ENCODE assay signal across 15 cellular contexts in the genomic region with DNA sequence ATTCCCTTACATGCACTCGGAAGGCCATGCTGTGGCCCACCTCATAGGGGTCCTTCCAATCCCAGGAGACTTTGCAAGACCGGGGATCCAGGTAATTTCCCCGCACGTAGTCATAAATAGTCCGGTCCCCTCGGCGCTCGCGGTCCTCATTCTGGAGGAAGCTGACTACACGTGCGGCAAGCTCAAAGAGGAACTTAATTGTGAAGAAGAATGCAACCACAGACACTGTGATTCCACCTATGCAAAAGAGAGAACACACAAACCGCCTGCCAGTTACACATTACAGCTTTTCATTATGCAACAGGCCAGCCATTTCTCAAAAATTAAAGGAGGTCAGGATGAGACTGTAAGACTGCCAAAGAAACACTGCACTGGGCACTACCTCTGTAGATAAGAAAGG. TPM values are rescaled to one million over a fixed set of nuclear protein-coding genes. Genes with fewer than 3 reads are reported as not detected.
DNase-seq lines count a peak whose midpoint lies in the region; ATAC-seq lines count a peak whose summit lies in the region.
"Had no signal": no experiment of that assay in that cellular context is flagged by ENCODE, and none has a peak within 500 bp of the region (broad histone marks: within the 10 kb centered on the region; RNA-seq: fewer than 3 reads in every experiment).

No MANE protein-coding gene starts in this region.

- H3K27me3 Mint-ChIP-seq in activated CD4-positive, alpha-beta T cell treated with anti-CD3 and anti-CD28 coated beads for 36 hours, result no peaks in the 10 kb centered on the region
- H3K27me3 Mint-ChIP-seq: progenitor cell of endocrine pancreas had no signal

- no peaks in the 10 kb centered on the region for H3K27me3 ChIP-seq in effector memory CD4-positive, alpha-beta T cell (replicated peaks; ENCODE audit: control insufficient read depth, insufficient read depth, low read length, poor library complexity, severe bottlenecking)
- H3K27me3 ChIP-seq: tibial nerve had no signal

- H3K36me3 Mint-ChIP-seq in activated CD4-positive, alpha-beta T cell treated with anti-CD3 and anti-CD28 coated beads for 36 hours (ENCODE audit: low read depth), result peaks cover 38% of the 10 kb centered on the region

- peaks cover 42% of the 10 kb centered on the region for H3K36me3 ChIP-seq in effector memory CD4-positive, alpha-beta T cell (ENCODE audit: control insufficient read depth, insufficient read depth, low read length)

- no peak overlapping the region for H3K27ac Mint-ChIP-seq in activated CD4-positive, alpha-beta T cell treated with anti-CD3 and anti-CD28 coated beads for 36 hours
- H3K27ac Mint-ChIP-seq: progenitor cell of endocrine pancreas had no signal

- no peak overlapping the region for H3K4me3 ChIP-seq in effector memory CD4-positive, alpha-beta T cell (ENCODE audit: insufficient read depth, low read depth, low read length, poor library complexity, severe bottlenecking)
- H3K4me3 ChIP-seq: tibial nerve had no signal

- H3K27ac ChIP-seq in effector memory CD4-positive, alpha-beta T cell (ENCODE audit: insufficient read depth, low read length, poor library complexity, severe bottlenecking), result no peak overlapping the region
- H3K27ac ChIP-seq: 22Rv1 had no signal

- no peak overlapping the region for H3K4me3 Mint-ChIP-seq in activated CD4-positive, alpha-beta T cell treated with anti-CD3 and anti-CD28 coated beads for 36 hours

- peak; percentile 25 for DNase-seq in activated CD4-positive, alpha-beta T cell treated with anti-CD3 and anti-CD28 coated beads for 36 hours
- DNase-seq in activated CD4-positive, alpha-beta T cell treated with anti-CD3 and anti-CD28 coated beads for 1 hour, result no peak
- DNase-seq in SIG-M5 treated with dmso at 0.1 percent for 504 hours (lab: John Stamatoyannopoulos, UW; ENCODE audit: unreplicated experiment), result peak; percentile 89
- no peak for DNase-seq in sciatic nerve (ENCODE audit: low spot score)
- no peak for DNase-seq in RPMI8226
- DNase-seq in NCI-H146 (lab: John Stamatoyannopoulos, UW), result no peak
- DNase-seq in effector memory CD4-positive, alpha-beta T cell, result no peak
- DNase-seq: activated gamma-delta T cell treated with Interleukin-2 at 50 U/mL for 16 hours, DMS53, foreskin fibroblast, NCI-H2029 had no signal

- no peaks in the 10 kb centered on the region for H3K9me3 ChIP-seq in effector memory CD4-positive, alpha-beta T cell (ENCODE audit: control insufficient read depth, low read length)
- H3K9me3 ChIP-seq: tibial nerve had no signal

- ATAC-seq in activated CD4-positive, alpha-beta T cell treated with anti-CD3 and anti-CD28 coated beads for 36 hours, result peak; percentile 33
- ATAC-seq in HG02840 (IDR thresholded peaks at IDR 0.05; ENCODE audit: low FRiP score, unreplicated experiment) (peak; percentile 56), sciatic nerve (peak; percentile 32)

- intact Hi-C loops in activated CD4-positive, alpha-beta T cell treated with anti-CD3 and anti-CD28 coated beads for 36 hours (cut with DNase I, micrococcal nuclease), result no loop called here
- intact Hi-C loops in sciatic nerve (cut with DNase I), result no loop called here

- H3K9me3 Mint-ChIP-seq in activated CD4-positive, alpha-beta T cell treated with anti-CD3 and anti-CD28 coated beads for 36 hours (ENCODE audit: low read depth), result no peaks in the 10 kb centered on the region

- H3K4me1 ChIP-seq in effector memory CD4-positive, alpha-beta T cell (ENCODE audit: control insufficient read depth, insufficient read depth, low read length, poor library complexity, severe bottlenecking), result no peaks in the 10 kb centered on the region

- peaks cover 19% of the 10 kb centered on the region for H3K4me1 Mint-ChIP-seq in activated CD4-positive, alpha-beta T cell treated with anti-CD3 and anti-CD28 coated beads for 36 hours

- CTCF ChIA-PET in activated CD4-positive, alpha-beta T cell treated with anti-CD3 and anti-CD28 coated beads for 36 hours (lab: Charles Lee), result interaction anchor here (1.3 to 1.8 kb wide), 4 partner anchors 12 to 176 kb away, joined by 3 to 8 read pairs (median 4); no protein-coding TSS in a partner anchor

- POLR2A ChIA-PET in activated CD4-positive, alpha-beta T cell treated with anti-CD3 and anti-CD28 coated beads for 36 hours (lab: Charles Lee), result no interaction called here

RNA-seq across cellular contexts. Expression of a gene that starts 28.4 kb away (rescaled TPM):
- total RNA-seq in activated CD4-positive, alpha-beta T cell treated with anti-CD3 and anti-CD28 coated beads for 36 hours, result 10 to 100 TPM; 31.3 to 35.6 TPM
- total RNA-seq in sciatic nerve, result 26.7 TPM

RNA-seq across cellular contexts. Expression of a gene that starts 28.5 kb away (rescaled TPM):
- total RNA-seq in activated CD4-positive, alpha-beta T cell treated with anti-CD3 and anti-CD28 coated beads for 36 hours, result 100 to 1,000 TPM in 1 of 2 experiments, 10 to 100 TPM in 1; 87.7 to 112 TPM
- total RNA-seq in sciatic nerve, result 43.0 TPM

Comparison
In these comparisons a context has a peak if more than half of its experiments do, and no peak if none do; other contexts are left out.
1. DNase-seq: peak in activated CD4-positive, alpha-beta T cell treated with anti-CD3 and anti-CD28 coated beads for 36 hours (single experiment) and SIG-M5 treated with dmso at 0.1 percent for 504 hours (single experiment); none in activated CD4-positive, alpha-beta T cell treated with anti-CD3 and anti-CD28 coated beads for 1 hour (single experiment), sciatic nerve (single experiment), RPMI8226 (single experiment), NCI-H146 (single experiment) and effector memory CD4-positive, alpha-beta T cell (0 of 3).
2. Peak in every context shown above with its lines, with median percentiles within 50 percentile points of each other: ATAC-seq.